1 cellular context compared by ENCODE assay signal in the genomic region with DNA sequence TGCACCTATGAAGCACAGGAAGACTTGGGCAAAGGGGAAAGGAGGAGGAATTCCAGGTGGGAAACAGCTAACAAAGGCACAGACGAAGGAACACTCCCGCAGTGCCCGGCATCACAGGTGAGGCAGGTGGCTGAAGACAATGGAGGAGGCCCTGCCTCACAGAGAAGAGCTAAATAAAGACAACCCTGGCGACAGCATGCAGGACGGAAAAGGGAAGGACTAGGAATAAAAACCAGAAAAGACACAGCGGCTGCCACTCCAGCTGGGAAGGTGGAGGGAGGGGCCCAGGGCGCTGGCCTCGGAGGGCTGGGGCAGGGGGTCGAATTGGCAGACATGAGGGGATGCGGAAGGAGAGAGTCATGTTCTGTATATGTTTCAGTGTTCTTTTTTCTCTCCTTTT.
A peak's percentile ranks its signal among the peaks of the same experiment; 100 is the strongest.
TF ChIP-seq lines count a peak whose summit lies in the region.

No MANE protein-coding gene starts in this region.

TF ChIP-seq in endothelial cell of umbilical vein, 7 proteins besides CTCF, POLR2A, EP300 and RAD21:
- TF ChIP-seq GATA2 (IDR thresholded peaks at IDR 0.05; ENCODE audit: insufficient read depth, insufficient read length, low read depth, low read length) (no peak), POLR2AphosphoS5 (IDR thresholded peaks at IDR 0.05; ENCODE audit: insufficient read depth, low read depth, low read length) (peak; percentile 17), EZH2 (IDR thresholded peaks at IDR 0.05; ENCODE audit: borderline replicate concordance, low read depth, low read length, severe bottlenecking) (no peak), FOS (IDR thresholded peaks at IDR 0.05; ENCODE audit: borderline replicate concordance, insufficient read depth, low read length) (no peak), MYC (IDR thresholded peaks at IDR 0.05; ENCODE audit: low read depth, low read length) (no peak), JUN (IDR thresholded peaks at IDR 0.05; ENCODE audit: borderline replicate concordance, insufficient read depth, insufficient read length, low read depth) (no peak)
- TF ChIP-seq, protein P1, sequence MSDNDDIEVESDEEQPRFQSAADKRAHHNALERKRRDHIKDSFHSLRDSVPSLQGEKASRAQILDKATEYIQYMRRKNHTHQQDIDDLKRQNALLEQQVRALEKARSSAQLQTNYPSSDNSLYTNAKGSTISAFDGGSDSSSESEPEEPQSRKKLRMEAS (IDR thresholded peaks at IDR 0.05; ENCODE audit: insufficient read depth, insufficient read length) = no peak
